ENCODE assay signal across 29 cellular contexts in the genomic region with DNA sequence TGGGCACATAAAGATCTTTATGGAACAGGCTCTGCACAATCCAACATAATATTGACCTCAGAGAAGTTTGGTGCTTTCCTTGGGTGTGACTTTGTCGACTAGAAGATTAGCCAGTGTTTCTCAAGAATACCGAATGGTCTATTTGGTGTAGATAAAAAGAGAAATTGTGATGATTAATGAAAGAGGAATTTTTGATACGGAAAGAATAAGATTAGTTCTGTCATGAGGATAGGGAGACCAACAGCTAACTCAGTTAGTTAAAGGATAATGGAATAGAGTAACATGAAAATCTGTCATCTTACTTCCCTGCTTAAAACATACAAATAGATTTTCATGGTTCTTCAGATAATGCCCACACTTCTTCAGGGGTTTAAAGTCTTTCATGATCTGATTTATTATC. TPM values are rescaled to one million over a fixed set of nuclear protein-coding genes. Genes with fewer than 3 reads are reported as not detected.
"Had no signal": no experiment of that assay in that cellular context is flagged by ENCODE, and none has a peak within 500 bp of the region (broad histone marks: within the 10 kb centered on the region; RNA-seq: fewer than 3 reads in every experiment).

No MANE protein-coding gene starts in this region.

- H3K9me3 Mint-ChIP-seq: memory B cell; natural killer cell treated with Interleukin-12 subunit alpha and Interleukin-12 subunit beta and Interleukin-15 and Interleukin-18, amount 100 ng/mL, for 72 hours; neural crest cell; stimulated activated memory B cell treated with anti-CD40 and anti-IgM and Interleukin-4, amounts not matched to agents 10 μg/mL and 1 μg/mL and 100 μg/mL, for 72 hours; stimulated activated naive CD8-positive, alpha-beta T cell treated with anti-CD3 and anti-CD28 coated beads, Interleukin-15, amount 100 ng/mL, for 72 hours; type B pancreatic cell had no signal

- H3K9me3 ChIP-seq: left ventricle myocardium inferior, mucosa of descending colon, pancreas, psoas muscle, right atrium auricular region, right lobe of liver, tibial nerve, uterus had no signal

- H3K36me3 ChIP-seq: left ventricle myocardium inferior, pancreas, right atrium auricular region, right lobe of liver, tibial nerve, uterus had no signal

- H3K4me1 ChIP-seq: pancreas, psoas muscle, right atrium auricular region, right lobe of liver, tibial nerve, uterus had no signal

- H3K27me3 ChIP-seq: pancreas, right atrium auricular region, right lobe of liver, tibial nerve, uterus had no signal

- H3K36me3 Mint-ChIP-seq: immature natural killer cell; memory B cell; naive thymus-derived CD4-positive, alpha-beta T cell; natural killer cell treated with Interleukin-12 subunit alpha and Interleukin-12 subunit beta and Interleukin-15 and Interleukin-18, amount 100 ng/mL, for 72 hours; stimulated activated memory B cell treated with anti-CD40 and anti-IgM and Interleukin-4, amounts not matched to agents 10 μg/mL and 1 μg/mL and 100 μg/mL, for 72 hours had no signal

- H3K4me3 ChIP-seq: left ventricle myocardium inferior, lung, mucosa of descending colon, pancreas, psoas muscle, right atrium auricular region, right lobe of liver, smooth muscle cell, tibial nerve, uterus had no signal

- H3K4me3 Mint-ChIP-seq: immature natural killer cell; memory B cell; naive thymus-derived CD4-positive, alpha-beta T cell; natural killer cell treated with Interleukin-12 subunit alpha and Interleukin-12 subunit beta and Interleukin-15 and Interleukin-18, amount 100 ng/mL, for 72 hours; neural crest cell; stimulated activated memory B cell treated with anti-CD40 and anti-IgM and Interleukin-4, amounts not matched to agents 10 μg/mL and 1 μg/mL and 100 μg/mL, for 72 hours; stimulated activated naive CD8-positive, alpha-beta T cell treated with anti-CD3 and anti-CD28 coated beads, Interleukin-15, amount 100 ng/mL, for 72 hours; type B pancreatic cell had no signal

- H3K27ac Mint-ChIP-seq: immature natural killer cell; memory B cell; naive thymus-derived CD4-positive, alpha-beta T cell; natural killer cell treated with Interleukin-12 subunit alpha and Interleukin-12 subunit beta and Interleukin-15 and Interleukin-18, amount 100 ng/mL, for 72 hours; stimulated activated memory B cell treated with anti-CD40 and anti-IgM and Interleukin-4, amounts not matched to agents 10 μg/mL and 1 μg/mL and 100 μg/mL, for 72 hours; stimulated activated naive CD8-positive, alpha-beta T cell treated with anti-CD3 and anti-CD28 coated beads, Interleukin-15, amount 100 ng/mL, for 72 hours; type B pancreatic cell had no signal

- H3K4me1 Mint-ChIP-seq: immature natural killer cell; memory B cell; naive thymus-derived CD4-positive, alpha-beta T cell; neural crest cell; stimulated activated memory B cell treated with anti-CD40 and anti-IgM and Interleukin-4, amounts not matched to agents 10 μg/mL and 1 μg/mL and 100 μg/mL, for 72 hours; stimulated activated naive CD8-positive, alpha-beta T cell treated with anti-CD3 and anti-CD28 coated beads, Interleukin-15, amount 100 ng/mL, for 72 hours had no signal

- H3K27ac ChIP-seq: left ventricle myocardium inferior, pancreas, psoas muscle, right atrium auricular region, right lobe of liver, tibial nerve, uterus had no signal

- DNase-seq: hypothalamus; immature natural killer cell; kidney; left ventricle myocardium inferior; midbrain; mucosa of descending colon; naive thymus-derived CD4-positive, alpha-beta T cell; nucleus accumbens; pancreas; posterior cingulate gyrus; psoas muscle; right lobe of liver; stimulated activated CD4-positive, alpha-beta T cell treated with anti-CD3 and anti-CD28 coated beads, Interleukin-1b, Interleukin-23, amount 100 ng/mL, for 48 hours; stimulated activated CD4-positive, alpha-beta T cell treated with anti-CD3 and anti-CD28 coated beads, Interleukin-2, amount 100 ng/mL, for 48 hours; stimulated activated CD4-positive, alpha-beta T cell treated with anti-CD3 and anti-CD28 coated beads, Interleukin-4, amount 100 ng/mL, for 4 hours; stimulated activated CD8-positive, alpha-beta memory T cell treated with anti-CD3 and anti-CD28 coated beads, Interleukin-4, amount 100 ng/mL, for 48 hours; stimulated activated naive CD4-positive, alpha-beta T cell treated with Interleukin-2 at 50 U/mL for 16 hours; stimulated activated naive CD8-positive, alpha-beta T cell treated with anti-CD3 and anti-CD28 coated beads, Interleukin-15, amount 100 ng/mL, for 72 hours; substantia nigra; uterus had no signal

- ATAC-seq: mucosa of descending colon; naive thymus-derived CD4-positive, alpha-beta T cell; natural killer cell treated with Interleukin-12 subunit alpha and Interleukin-12 subunit beta and Interleukin-15 and Interleukin-18, amount 100 ng/mL, for 72 hours; pancreas; psoas muscle; right lobe of liver; stimulated activated memory B cell treated with anti-CD40 and anti-IgM and Interleukin-4, amounts not matched to agents 10 μg/mL and 1 μg/mL and 100 μg/mL, for 72 hours; stimulated activated naive CD8-positive, alpha-beta T cell treated with anti-CD3 and anti-CD28 coated beads, Interleukin-15, amount 100 ng/mL, for 72 hours had no signal

- H3K4me2 ChIP-seq: smooth muscle cell had no signal

RNA-seq across cellular contexts. Expression of gene PTPRO, which starts 24.2 kb away (rescaled TPM):
- total RNA-seq: natural killer cell treated with Interleukin-12 subunit alpha and Interleukin-12 subunit beta and Interleukin-15 and Interleukin-18, amount 100 ng/mL, for 72 hours; smooth muscle cell had no signal
- polyA plus RNA-seq: smooth muscle cell had no signal
